27 cellular contexts compared by ENCODE assay signal in the genomic region with DNA sequence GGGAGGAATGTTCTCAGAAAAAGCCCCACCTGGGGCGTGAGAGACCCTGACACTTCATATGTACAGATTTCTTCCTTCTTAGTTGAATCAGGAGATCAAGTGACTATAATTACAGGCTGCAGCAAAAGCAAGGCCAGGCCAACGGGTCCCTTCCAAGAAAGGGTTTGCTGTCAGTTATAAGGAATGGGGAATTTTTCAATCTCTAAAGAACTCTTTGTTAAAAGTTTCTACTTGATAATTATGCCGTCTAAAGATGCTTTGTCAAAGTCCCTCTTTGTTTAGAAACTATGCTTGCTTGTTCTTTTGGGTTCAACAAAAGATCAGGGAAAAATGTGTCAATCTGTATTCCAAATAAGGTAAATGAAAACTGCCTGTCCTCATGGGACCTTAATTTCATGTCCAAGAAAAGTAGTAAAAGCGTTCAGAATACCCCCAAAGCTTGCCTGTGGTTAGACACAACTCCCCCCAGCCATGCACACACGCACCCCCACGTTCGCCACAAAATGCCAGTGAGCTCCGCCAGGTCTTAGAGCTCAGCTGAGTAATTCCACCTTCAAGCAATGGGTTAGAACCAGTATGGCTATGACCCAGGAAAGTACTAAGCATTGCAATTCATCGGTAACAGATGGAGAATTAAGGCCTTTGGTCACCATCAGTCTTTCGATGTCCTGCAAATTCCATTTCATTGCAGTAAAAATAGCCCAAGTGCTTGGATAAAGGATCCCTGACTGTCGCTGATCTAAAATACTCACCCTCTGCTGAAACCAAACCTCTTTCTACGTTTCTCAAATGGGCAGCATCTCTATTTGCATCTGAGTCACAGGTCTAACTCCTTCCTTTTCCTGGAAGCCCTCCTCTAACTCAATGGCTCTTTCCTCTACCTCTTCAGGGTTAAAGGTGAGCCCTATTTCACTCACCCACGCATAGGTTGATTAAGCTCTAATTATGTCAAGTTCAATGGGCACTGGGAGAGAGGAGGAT.
DNase-seq lines count a peak whose midpoint lies in the region; ATAC-seq, FAIRE-seq and TF ChIP-seq lines count a peak whose summit lies in the region.
"Had no signal": no experiment of that assay in that cellular context is flagged by ENCODE, and none has a peak within 500 bp of the region (broad histone marks: within the 10 kb centered on the region; RNA-seq: fewer than 3 reads in every experiment).

No MANE protein-coding gene starts in this region.

- no peaks in the 10 kb centered on the region for H3K27me3 ChIP-seq in HUES64 (ENCODE audit: insufficient read depth, low read length)
- H3K27me3 ChIP-seq: BLaER1 treated with 17β-estradiol and CSF1 and Interleukin-3, amounts not matched to agents 10 nM and 100 nM; upper lobe of left lung had no signal

- no peak for ATAC-seq in A549
- ATAC-seq in HG02623 (IDR thresholded peaks at IDR 0.05; ENCODE audit: unreplicated experiment) = no peak
- ATAC-seq: activated CD4-positive, alpha-beta T cell treated with anti-CD3 and anti-CD28 coated beads for 36 hours; effector memory CD8-positive, alpha-beta T cell; natural killer cell treated with Interleukin-12 subunit alpha and Interleukin-12 subunit beta and Interleukin-15 and Interleukin-18, amount 100 ng/mL, for 72 hours had no signal

- H3K27me3 Mint-ChIP-seq in brain (no peaks in the 10 kb centered on the region), osteocyte (ENCODE audit: unreplicated experiment) (no peaks in the 10 kb centered on the region)
- H3K27me3 Mint-ChIP-seq: activated CD4-positive, alpha-beta T cell treated with anti-CD3 and anti-CD28 coated beads for 36 hours; activated naive CD4-positive, alpha-beta T cell treated with anti-CD3 and anti-CD28 coated beads, Interleukin-2, amount 50 U/mL, for 24 hours; effector memory CD8-positive, alpha-beta T cell; natural killer cell treated with Interleukin-12 subunit alpha and Interleukin-12 subunit beta and Interleukin-15 and Interleukin-18, amount 100 ng/mL, for 72 hours; stimulated activated naive CD8-positive, alpha-beta T cell treated with anti-CD3 and anti-CD28 coated beads, Interleukin-15, Interleukin-2, amounts not matched to agents 100 ng/mL and 50 ng/mL, for 24 hours had no signal

- H3K27ac ChIP-seq in A549 (0 out of 6 replicates have a peak overlapping the region, but pooled peaks of 1 of the 2 experiments have one; percentile 10), HUES64 (ENCODE audit: low read depth, low read length) (peak overlapping the region; percentile 52; the same call in 1 of the 2 replicates)
- H3K27ac ChIP-seq: BLaER1 treated with 17β-estradiol and CSF1 and Interleukin-3, amounts not matched to agents 10 nM and 100 nM; upper lobe of left lung had no signal

- POLR2A ChIA-PET in A549 (lab: Yijun Ruan, JAX) (no interaction called here), GM10248 (lab: Yijun Ruan, JAX) (interaction anchor here (0.8 kb wide), 1 partner anchor 23 kb away, joined by 3 read pairs; no protein-coding TSS in a partner anchor)

- H3K4me3 ChIP-seq in A549 = no peak overlapping the region
- H3K4me3 ChIP-seq in HUES64 (ENCODE audit: low read length) = no peak overlapping the region
- H3K4me3 ChIP-seq: BLaER1 treated with 17β-estradiol and CSF1 and Interleukin-3, amounts not matched to agents 10 nM and 100 nM; upper lobe of left lung had no signal

- no peak for TF ChIP-seq POLR2A in A549 (IDR thresholded peaks at IDR 0.05; ENCODE audit: low read length)

- peak overlapping the region; percentile 55 for H3K4me2 ChIP-seq in A549

- no peaks in the 10 kb centered on the region for H3K36me3 ChIP-seq in HUES64 (ENCODE audit: insufficient read depth, low read length)
- H3K36me3 ChIP-seq: upper lobe of left lung had no signal

- no peak for TF ChIP-seq EP300 in A549 (IDR thresholded peaks at IDR 0.05)

- CTCF ChIA-PET in A549 (lab: Yijun Ruan, JAX) (no interaction called here), GM10248 (lab: Yijun Ruan, JAX) (no interaction called here)

- H3K4me1 ChIP-seq in A549 (peaks cover 11% of the 10 kb centered on the region), HUES64 (ENCODE audit: insufficient read depth, low read length) (peaks cover 32% of the 10 kb centered on the region)
- H3K4me1 ChIP-seq: upper lobe of left lung had no signal

- H3K4me3 Mint-ChIP-seq in brain = no peak overlapping the region
- peak overlapping the region; percentile 24 for H3K4me3 Mint-ChIP-seq in osteocyte (ENCODE audit: unreplicated experiment)
- H3K4me3 Mint-ChIP-seq: activated CD4-positive, alpha-beta T cell treated with anti-CD3 and anti-CD28 coated beads for 36 hours; activated naive CD4-positive, alpha-beta T cell treated with anti-CD3 and anti-CD28 coated beads, Interleukin-2, amount 50 U/mL, for 24 hours; activated T-helper 1 cell treated with anti-CD3 and anti-CD28 coated beads, Interleukin-12 subunit alpha, Interleukin-12 subunit beta, Interleukin-2, Interleukin-4 antibody, amounts not matched to agents 30 ng/mL and 10 ng/mL and 1 ng/mL, durations not matched to agents 14 hours and 24 hours and 36 hours; effector memory CD8-positive, alpha-beta T cell; natural killer cell treated with Interleukin-12 subunit alpha and Interleukin-12 subunit beta and Interleukin-15 and Interleukin-18, amount 100 ng/mL, for 72 hours; stimulated activated naive CD8-positive, alpha-beta T cell treated with anti-CD3 and anti-CD28 coated beads, Interleukin-15, Interleukin-2, amounts not matched to agents 100 ng/mL and 50 ng/mL, for 24 hours had no signal

- H3K9me3 Mint-ChIP-seq in brain (no peaks in the 10 kb centered on the region), osteocyte (ENCODE audit: unreplicated experiment) (no peaks in the 10 kb centered on the region)
- H3K9me3 Mint-ChIP-seq: activated naive CD4-positive, alpha-beta T cell treated with anti-CD3 and anti-CD28 coated beads, Interleukin-2, amount 50 U/mL, for 24 hours; natural killer cell treated with Interleukin-12 subunit alpha and Interleukin-12 subunit beta and Interleukin-15 and Interleukin-18, amount 100 ng/mL, for 72 hours; stimulated activated naive CD8-positive, alpha-beta T cell treated with anti-CD3 and anti-CD28 coated beads, Interleukin-15, Interleukin-2, amounts not matched to agents 100 ng/mL and 50 ng/mL, for 24 hours had no signal

- H3K27ac Mint-ChIP-seq in brain (peak overlapping the region in 4 of 5 experiments; percentile 36 to 86 (median 41)), osteocyte (ENCODE audit: unreplicated experiment) (peak overlapping the region; percentile 66)
- H3K27ac Mint-ChIP-seq: activated CD4-positive, alpha-beta T cell treated with anti-CD3 and anti-CD28 coated beads for 36 hours; activated naive CD4-positive, alpha-beta T cell treated with anti-CD3 and anti-CD28 coated beads, Interleukin-2, amount 50 U/mL, for 24 hours; activated T-helper 1 cell treated with anti-CD3 and anti-CD28 coated beads, Interleukin-12 subunit alpha, Interleukin-12 subunit beta, Interleukin-2, Interleukin-4 antibody, amounts not matched to agents 30 ng/mL and 10 ng/mL and 1 ng/mL, durations not matched to agents 14 hours and 24 hours and 36 hours; effector memory CD8-positive, alpha-beta T cell; natural killer cell treated with Interleukin-12 subunit alpha and Interleukin-12 subunit beta and Interleukin-15 and Interleukin-18, amount 100 ng/mL, for 72 hours; stimulated activated naive CD8-positive, alpha-beta T cell treated with anti-CD3 and anti-CD28 coated beads, Interleukin-15, Interleukin-2, amounts not matched to agents 100 ng/mL and 50 ng/mL, for 24 hours had no signal

- H3K4me1 Mint-ChIP-seq in brain (peaks cover 34% of the 10 kb centered on the region), osteocyte (ENCODE audit: unreplicated experiment) (peaks cover 17% of the 10 kb centered on the region)
- H3K4me1 Mint-ChIP-seq: activated CD4-positive, alpha-beta T cell treated with anti-CD3 and anti-CD28 coated beads for 36 hours; activated naive CD4-positive, alpha-beta T cell treated with anti-CD3 and anti-CD28 coated beads, Interleukin-2, amount 50 U/mL, for 24 hours had no signal

- FAIRE-seq in A549 (lab: Jason Lieb, UNC) = no peak
- FAIRE-seq: D721Med, H1, small intestine had no signal

- TF ChIP-seq RAD21 in A549 (conservative IDR thresholded peaks at IDR 0.05 in 1 of 2, IDR thresholded peaks at IDR 0.05 in 1 of 2) = no peak

- DNase-seq in A549 (ENCODE audit: low read depth in 1 of 2, low spot score in 1 of 2) (no peak), osteocyte (ENCODE audit: extremely low spot score, unreplicated experiment) (no peak), GM10248 (ENCODE audit: extremely low spot score) (no peak), NCI-H146 (lab: John Stamatoyannopoulos, UW) (no peak), NOMO-1 treated with DMSO at 0.1 percent for 48 hours (lab: John Stamatoyannopoulos, UW; ENCODE audit: unreplicated experiment) (no peak)
- DNase-seq: activated CD4-positive, alpha-beta T cell treated with anti-CD3 and anti-CD28 coated beads for 36 hours; aorta; effector memory CD8-positive, alpha-beta T cell; GDM1; glutamatergic neuron; left cardiac atrium; NCI-H1930; NCI-H446; posterior cingulate gyrus; small intestine; stimulated activated CD4-positive, alpha-beta T cell treated with anti-CD3 and anti-CD28 coated beads, Interleukin-4, amount 100 ng/mL, for 1 hour; upper lobe of left lung had no signal

- TF ChIP-seq CTCF in A549 (IDR thresholded peaks at IDR 0.05) (no peak), brain (conservative IDR thresholded peaks at IDR 0.05) (no peak), osteocyte (IDR thresholded peaks at IDR 0.05) (no peak), GM10248 (IDR thresholded peaks at IDR 0.05; ENCODE audit: control extremely low read depth, extremely low read depth, low read depth, missing control alignments) (no peak)

- H3K36me3 Mint-ChIP-seq in brain = no peaks in the 10 kb centered on the region
- no peaks in the 10 kb centered on the region for H3K36me3 Mint-ChIP-seq in osteocyte (ENCODE audit: unreplicated experiment)
- H3K36me3 Mint-ChIP-seq: activated naive CD4-positive, alpha-beta T cell treated with anti-CD3 and anti-CD28 coated beads, Interleukin-2, amount 50 U/mL, for 24 hours; natural killer cell treated with Interleukin-12 subunit alpha and Interleukin-12 subunit beta and Interleukin-15 and Interleukin-18, amount 100 ng/mL, for 72 hours had no signal

- H3K9ac ChIP-seq in HUES64 (ENCODE audit: low read depth, low read length) = no peak overlapping the region
- H3K9ac ChIP-seq: BLaER1 treated with 17β-estradiol and CSF1 and Interleukin-3, amounts not matched to agents 10 nM and 100 nM had no signal

- WGBS in A549 (ENCODE audit: missing lambda C conversion rate) = 78% methylated on average over 13 of the region's 13 CpGs
- 80% methylated on average over 13 of the region's 13 CpGs for WGBS in HUES64

- H3K9me3 ChIP-seq in A549 = no peaks in the 10 kb centered on the region
- no peaks in the 10 kb centered on the region for H3K9me3 ChIP-seq in HUES64 (ENCODE audit: insufficient read depth, low read depth, low read length)
- H3K9me3 ChIP-seq: BLaER1 treated with 17β-estradiol and CSF1 and Interleukin-3, amounts not matched to agents 10 nM and 100 nM; upper lobe of left lung had no signal
